Comparison of ENCODE assay signal across 13 cellular contexts in genomic region chr7:20030417-20030816, GRCh38.
DNase-seq lines count a peak whose midpoint lies in the region; ATAC-seq and TF ChIP-seq lines count a peak whose summit lies in the region.
"Had no signal": no experiment of that assay in that cellular context is flagged by ENCODE, and none has a peak within 500 bp of the region (broad histone marks: within the 10 kb centered on the region; RNA-seq: fewer than 3 reads in every experiment).

No MANE protein-coding gene starts in this region.

- H3K23ac ChIP-seq in mesenchymal stem cell (ENCODE audit: low read length in 2 of 2), result no peak overlapping the region

- H4K20me1 ChIP-seq in GM23248 (ENCODE audit: insufficient read depth), result no peaks in the 10 kb centered on the region

- H2AK5ac ChIP-seq in mesenchymal stem cell (ENCODE audit: low read length, severe bottlenecking), result no peak overlapping the region

- H3K36me3 Mint-ChIP-seq in endodermal cell (ENCODE audit: low read depth), result peaks cover 19% of the 10 kb centered on the region
- H3K36me3 Mint-ChIP-seq: T-cell had no signal

- H3K27me3 ChIP-seq in GM23248 (replicated peaks; ENCODE audit: insufficient read depth), result no peaks in the 10 kb centered on the region
- H3K27me3 ChIP-seq in mesenchymal stem cell (ENCODE audit: control insufficient read depth in 1 of 2, insufficient read depth in 1 of 2, low read length in 2 of 2), result no peaks in the 10 kb centered on the region
- no peaks in the 10 kb centered on the region for H3K27me3 ChIP-seq in gastroesophageal sphincter
- H3K27me3 ChIP-seq in endodermal cell (ENCODE audit: control insufficient read depth, insufficient read depth, low read length, poor library complexity, severe bottlenecking), result no peaks in the 10 kb centered on the region
- H3K27me3 ChIP-seq: ovary had no signal

- no peak overlapping the region for H2BK15ac ChIP-seq in mesenchymal stem cell (ENCODE audit: low read depth, poor library complexity, severe bottlenecking)

- H3K9me3 ChIP-seq in GM23248 (ENCODE audit: low read depth) (no peaks in the 10 kb centered on the region), mesenchymal stem cell (ENCODE audit: control insufficient read depth, low read length) (no peaks in the 10 kb centered on the region), gastroesophageal sphincter (no peaks in the 10 kb centered on the region), endodermal cell (ENCODE audit: control insufficient read depth, low read length) (no peaks in the 10 kb centered on the region)
- H3K9me3 ChIP-seq: ovary had no signal

- no peak overlapping the region for H2BK12ac ChIP-seq in mesenchymal stem cell (ENCODE audit: low read length in 2 of 2)

- no peak overlapping the region for H3K4me3 Mint-ChIP-seq in endodermal cell
- H3K4me3 Mint-ChIP-seq: activated T-cell treated with anti-CD3 and anti-CD28 coated beads, Interleukin-2, amount 50 U/mL, for 4 hours; dendritic cell treated with granulocyte-macrophage colony-stimulating factor and Interleukin-4, amounts not matched to agents 40 ng/mL and 50 ng/mL, for 4 days; T-cell had no signal

- no peak for TF ChIP-seq POLR2A in gastroesophageal sphincter (IDR thresholded peaks at IDR 0.05)

- no peak for TF ChIP-seq EP300 in gastroesophageal sphincter (IDR thresholded peaks at IDR 0.05)

- no peak overlapping the region for H3K14ac ChIP-seq in mesenchymal stem cell (ENCODE audit: low read length in 2 of 2)

- H3K9me2 ChIP-seq in GM23248 (ENCODE audit: insufficient read depth), result no peaks in the 10 kb centered on the region

- no peak for TF ChIP-seq CTCF in gastroesophageal sphincter (IDR thresholded peaks at IDR 0.05)
- no peak for TF ChIP-seq CTCF in endodermal cell (conservative IDR thresholded peaks at IDR 0.05)

- no peaks in the 10 kb centered on the region for H3K79me2 ChIP-seq in GM23248 (ENCODE audit: insufficient read depth)

- H3K9ac ChIP-seq in GM23248 (peak overlapping the region; percentile 21; the same call in 1 of the 2 replicates), mesenchymal stem cell (ENCODE audit: low read length) (peak overlapping the region; percentile 91), endodermal cell (ENCODE audit: extremely low read depth, low read length, poor library complexity, severe bottlenecking) (no peak overlapping the region)

- peaks cover 10% of the 10 kb centered on the region for H3K9me3 Mint-ChIP-seq in endodermal cell

- H3K27ac ChIP-seq in GM23248 (0 out of 2 replicates have a peak overlapping the region, but pooled peaks have one; percentile 97), mesenchymal stem cell (ENCODE audit: low read length, poor library complexity, severe bottlenecking) (peak overlapping the region; percentile 60), gastroesophageal sphincter (no peak overlapping the region), endodermal cell (ENCODE audit: low read depth, low read length) (no peak overlapping the region)
- H3K27ac ChIP-seq: ovary had no signal

- no peaks in the 10 kb centered on the region for H3K27me3 Mint-ChIP-seq in endodermal cell (ENCODE audit: insufficient read depth)
- H3K27me3 Mint-ChIP-seq: dendritic cell treated with granulocyte-macrophage colony-stimulating factor and Interleukin-4, amounts not matched to agents 40 ng/mL and 50 ng/mL, for 4 days; T-cell had no signal

- in situ Hi-C loops in GM23248 (cut with MboI), result no loop called here

- H3K4me3 ChIP-seq in GM23248 (no peak overlapping the region), mesenchymal stem cell (ENCODE audit: insufficient read depth in 1 of 2, low read depth in 1 of 2, low read length in 2 of 2) (no peak overlapping the region), gastroesophageal sphincter (no peak overlapping the region), endodermal cell (ENCODE audit: low read length) (no peak overlapping the region)
- H3K4me3 ChIP-seq: ovary had no signal

- no peaks in the 10 kb centered on the region for H3K36me3 ChIP-seq in GM23248 (ENCODE audit: low read depth)
- H3K36me3 ChIP-seq in mesenchymal stem cell (ENCODE audit: control insufficient read depth in 1 of 2, insufficient read depth in 2 of 2, low read depth in 1 of 2, low read length in 2 of 2), result no peaks in the 10 kb centered on the region
- no peaks in the 10 kb centered on the region for H3K36me3 ChIP-seq in gastroesophageal sphincter
- no peaks in the 10 kb centered on the region for H3K36me3 ChIP-seq in endodermal cell (ENCODE audit: control insufficient read depth, insufficient read depth, low read length)
- H3K36me3 ChIP-seq: ovary had no signal

- peak; percentile 5 for DNase-seq in GM23248
- DNase-seq in mesenchymal stem cell, result no peak
- DNase-seq in iPS-NIHi7 (ENCODE audit: extremely low spot score), result no peak
- no peak for DNase-seq in D341Med (ENCODE audit: low spot score)
- DNase-seq in endodermal cell, result no peak
- DNase-seq: activated T-cell treated with anti-CD3 and anti-CD28 coated beads, Interleukin-2, amount 50 U/mL, for 4 hours; DMS53; ovary; T-cell had no signal

- no peak overlapping the region for H4K8ac ChIP-seq in mesenchymal stem cell (ENCODE audit: low read length)

- H3K4me2 ChIP-seq in GM23248 (ENCODE audit: unreplicated experiment) (peak overlapping the region; percentile 35), mesenchymal stem cell (ENCODE audit: low read length, poor library complexity, severe bottlenecking) (no peak overlapping the region)

- ATAC-seq in GM18907 (IDR thresholded peaks at IDR 0.05; ENCODE audit: unreplicated experiment) (peak; percentile 87), HG03378 (IDR thresholded peaks at IDR 0.05; ENCODE audit: unreplicated experiment) (peak; percentile 86), gastroesophageal sphincter (no peak)
- ATAC-seq: activated T-cell treated with anti-CD3 and anti-CD28 coated beads, Interleukin-2, amount 50 U/mL, for 4 hours; T-cell had no signal

- H2BK5ac ChIP-seq in mesenchymal stem cell (ENCODE audit: low read depth, low read length, poor library complexity, severe bottlenecking), result no peak overlapping the region

- no peak overlapping the region for H3K18ac ChIP-seq in mesenchymal stem cell (ENCODE audit: low read depth in 1 of 2, low read length in 2 of 2)

- H4K91ac ChIP-seq in mesenchymal stem cell (ENCODE audit: low read length), result peak overlapping the region; percentile 83

- H3K4me1 ChIP-seq in GM23248 (ENCODE audit: insufficient read depth), result peaks cover 48% of the 10 kb centered on the region
- H3K4me1 ChIP-seq in mesenchymal stem cell (ENCODE audit: control insufficient read depth, insufficient read depth, low read depth, low read length), result peaks cover 4% of the 10 kb centered on the region
- no peaks in the 10 kb centered on the region for H3K4me1 ChIP-seq in gastroesophageal sphincter
- H3K4me1 ChIP-seq in endodermal cell (ENCODE audit: control insufficient read depth, insufficient read depth, low read length), result no peaks in the 10 kb centered on the region

- peaks cover 50% of the 10 kb centered on the region for H3F3A ChIP-seq in GM23248 (ENCODE audit: insufficient read depth)

- H2AFZ ChIP-seq in GM23248 (0 out of 2 replicates have a peak overlapping the region, but pooled peaks have one; percentile 26), mesenchymal stem cell (ENCODE audit: low read depth, low read length) (no peak overlapping the region)

- H3K27ac Mint-ChIP-seq in endodermal cell, result no peak overlapping the region
- H3K27ac Mint-ChIP-seq: dendritic cell treated with granulocyte-macrophage colony-stimulating factor and Interleukin-4, amounts not matched to agents 40 ng/mL and 50 ng/mL, for 4 days; T-cell had no signal

- H2BK120ac ChIP-seq in mesenchymal stem cell (ENCODE audit: low read depth, low read length), result no peak overlapping the region

- WGBS in GM23248 (ENCODE audit: low coverage in 1 of 2, low lambda C conversion rate in 2 of 2, missing lambda C conversion rate in 2 of 2), 2 experiments, result 86 to 90% methylated on average over 2 of the region's 2 CpGs
- WGBS in mesenchymal stem cell, result 100% methylated on average over 2 of the region's 2 CpGs
- WGBS in gastroesophageal sphincter (ENCODE audit: low coverage in 1 of 2), 2 donors, result 87% methylated on average over 2 of the region's 2 CpGs; no CpG with 5 or more reads in 1 of the 2 donors
- 88 to 91% methylated on average over 2 of the region's 2 CpGs for WGBS in endodermal cell (ENCODE audit: insufficient coverage in 1 of 2, insufficient read length in 1 of 2), 2 experiments

- no peaks in the 10 kb centered on the region for H3K79me1 ChIP-seq in mesenchymal stem cell (replicated peaks; ENCODE audit: low read length, poor library complexity, severe bottlenecking)

- H3K4ac ChIP-seq in mesenchymal stem cell (ENCODE audit: low read depth in 1 of 2, low read length in 2 of 2), result no peak overlapping the region

- peaks cover 11% of the 10 kb centered on the region for H3K4me1 Mint-ChIP-seq in endodermal cell

Comparison
In these comparisons a context has a peak if more than half of its experiments do, and no peak if none do; other contexts are left out.
1. H3K27ac ChIP-seq: peak in GM23248 (single experiment) and mesenchymal stem cell (single experiment); none in gastroesophageal sphincter (0 of 4) and endodermal cell (single experiment).